ENCODE assay signal across 8 cellular contexts in the genomic region with DNA sequence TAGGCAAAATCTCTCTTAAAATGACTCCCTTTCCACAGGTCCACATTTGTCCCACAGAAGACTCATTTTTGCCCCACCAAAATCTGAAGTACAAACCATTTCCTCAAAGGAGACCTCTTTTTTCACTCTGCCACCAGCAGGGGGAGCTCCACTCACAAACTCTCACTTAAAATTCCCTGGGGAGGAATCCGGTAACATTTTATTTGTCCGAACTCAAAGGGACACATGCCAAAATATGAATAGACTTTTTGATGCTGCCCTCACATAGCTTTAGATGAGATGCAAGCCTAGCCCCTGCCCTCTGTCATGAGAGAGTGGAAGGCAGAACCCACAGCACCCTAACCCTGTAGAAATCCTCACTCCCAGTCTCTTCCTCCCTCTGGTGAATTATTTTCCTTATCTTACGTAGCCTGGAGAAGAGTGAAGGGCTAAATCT. TPM values are rescaled to one million over a fixed set of nuclear protein-coding genes. Genes with fewer than 3 reads are reported as not detected.
DNase-seq lines count a peak whose midpoint lies in the region; ATAC-seq and TF ChIP-seq lines count a peak whose summit lies in the region.

No MANE protein-coding gene starts in this region.

- no peak overlapping the region for H3K4me3 ChIP-seq in astrocyte of the spinal cord (ENCODE audit: low read depth, low read length)
- peak overlapping the region; percentile 49 for H3K4me3 ChIP-seq in iPS-20b (ENCODE audit: low read length)
- H3K4me3 ChIP-seq in spleen: peak overlapping the region in 1 of 8 donors; percentile 38

- 16 to 23% (median 17%) methylated on average over 3 of the region's 3 CpGs for WGBS in spleen, 5 donors

- no peak overlapping the region for H3K9ac ChIP-seq in iPS-20b (ENCODE audit: low read depth, low read length)

- TF ChIP-seq CTCF in LNCAP (IDR thresholded peaks at IDR 0.05) (peak; percentile 67), astrocyte of the spinal cord (IDR thresholded peaks at IDR 0.05; ENCODE audit: low read depth, low read length) (peak; percentile 83), spleen (IDR thresholded peaks at IDR 0.05 in 8 of 11, conservative IDR thresholded peaks at IDR 0.05 in 3 of 11) (peak; percentile 29 to 83 (median 72))

- no peak for TF ChIP-seq POLR2A in spleen (IDR thresholded peaks at IDR 0.05)

- H3K27ac ChIP-seq in iPS-20b (ENCODE audit: low read length) (no peak overlapping the region), spleen (peak overlapping the region in 1 of 8 donors; percentile 23)

- ATAC-seq in GM21526 (IDR thresholded peaks at IDR 0.05; ENCODE audit: low FRiP score, unreplicated experiment) (no peak), HG02973 (IDR thresholded peaks at IDR 0.05; ENCODE audit: unreplicated experiment) (no peak)

- H3K36me3 ChIP-seq in iPS-20b (ENCODE audit: insufficient read depth, low read depth, low read length) (no peaks in the 10 kb centered on the region), spleen (peaks cover 0 to 8% (median 0%) of the 10 kb centered on the region in 6 donors)

- intact Hi-C loops in spleen (cut with DNase I; ENCODE audit: low total_unique reads): loop anchor here (5.0 kb wide), 1 partner anchor 295 kb away; no protein-coding TSS in a partner anchor

- in situ Hi-C loops in astrocyte of the spinal cord (cut with HindIII; ENCODE audit: low sequenced_read_pairs): no loop called here

- H3K4me1 ChIP-seq in iPS-20b (ENCODE audit: insufficient read depth, low read length) (peaks cover 7% of the 10 kb centered on the region), spleen (peaks cover 0 to 9% (median 6%) of the 10 kb centered on the region in 6 donors)

- DNase-seq in ELR (ENCODE audit: low read depth) (peak; percentile 68), T-helper 1 cell (peak; percentile 16 to 43 (median 30)), astrocyte of the spinal cord (ENCODE audit: low read depth, low spot score) (peak; percentile 72), spleen (peak; percentile 71)

- H3K27me3 ChIP-seq in iPS-20b (ENCODE audit: insufficient read depth, low read length): no peaks in the 10 kb centered on the region
- no peaks in the 10 kb centered on the region for H3K27me3 ChIP-seq in spleen (replicated peaks in 1 of 7)

- H3K9me3 ChIP-seq in iPS-20b (ENCODE audit: insufficient read depth, low read depth, low read length) (no peaks in the 10 kb centered on the region), spleen (no peaks in the 10 kb centered on the region)

RNA-seq across cellular contexts. Expression of gene RMDN2, which starts 57.1 kb away (rescaled TPM):
- 10 to 100 TPM; 22.1 to 57.1 (median 34.3) TPM for total RNA-seq in spleen
- 10 to 100 TPM; 10.8 to 18.3 (median 12.9) TPM for polyA plus RNA-seq in spleen
